Comparison of ENCODE assay signal across 29 cellular contexts in genomic region chr3:116963802-116964201, GRCh38.
"Had no signal": no experiment of that assay in that cellular context is flagged by ENCODE, and none has a peak within 500 bp of the region (broad histone marks: within the 10 kb centered on the region; RNA-seq: fewer than 3 reads in every experiment).

No MANE protein-coding gene starts in this region.

- H3K9me3 ChIP-seq: ascending aorta had no signal

- H3K4me3 ChIP-seq: ascending aorta had no signal

- DNase-seq: activated CD4-positive, alpha-beta memory T cell treated with anti-CD3 and anti-CD28 coated beads, Interleukin-2, amount 10 ng/mL, durations not matched to agents 7 days and 5 days; activated CD4-positive, alpha-beta T cell treated with anti-CD3 and anti-CD28 coated beads for 1 hour; activated CD4-positive, alpha-beta T cell treated with anti-CD3 and anti-CD28 coated beads for 4 hours; activated CD4-positive, alpha-beta T cell treated with anti-CD3 and anti-CD28 coated beads, Interleukin-2, amount 10 ng/mL, durations not matched to agents 7 days and 5 days; activated CD4-positive, alpha-beta T cell treated with anti-CD3 and anti-CD28 coated beads, Interleukin-2, amount 50 U/mL, for 4 hours; activated CD8-positive, alpha-beta memory T cell treated with anti-CD3 and anti-CD28 coated beads, Interleukin-2, amount 50 U/mL, for 48 hours; activated gamma-delta T cell; activated naive CD4-positive, alpha-beta T cell; activated naive CD4-positive, alpha-beta T cell treated with anti-CD3 and anti-CD28 coated beads, Interleukin-2, amount 10 ng/mL, durations not matched to agents 7 days and 5 days; activated naive CD8-positive, alpha-beta T cell treated with anti-CD3 and anti-CD28 coated beads, Interleukin-2, amount 10 ng/mL, durations not matched to agents 7 days and 5 days; activated T-cell treated with anti-CD3 and anti-CD28 coated beads for 4 hours; activated T-cell treated with anti-CD3 and anti-CD28 coated beads, Interleukin-2, amount 50 U/mL, for 24 hours; activated T-cell treated with anti-CD3 and anti-CD28 coated beads, Interleukin-2, amount 50 U/mL, for 72 hours; brain microvascular endothelial cell; cortex of kidney; dermis blood vessel endothelial cell; effector CD4-positive, alpha-beta T cell; effector memory CD8-positive, alpha-beta T cell; foreskin fibroblast; hippocampal formation; T-helper 17 cell had no signal

- H3K4me3 Mint-ChIP-seq: activated CD4-positive, alpha-beta memory T cell treated with anti-CD3 and anti-CD28 coated beads, Interleukin-2, amount 10 ng/mL, durations not matched to agents 7 days and 5 days; activated CD4-positive, alpha-beta T cell treated with anti-CD3 and anti-CD28 coated beads, Interleukin-2, amount 10 ng/mL, durations not matched to agents 7 days and 5 days; activated naive CD4-positive, alpha-beta T cell treated with anti-CD3 and anti-CD28 coated beads, Interleukin-2, amount 10 ng/mL, durations not matched to agents 7 days and 5 days; activated naive CD8-positive, alpha-beta T cell treated with anti-CD3 and anti-CD28 coated beads, Interleukin-2, amount 10 ng/mL, durations not matched to agents 7 days and 5 days; activated T-cell treated with anti-CD3 and anti-CD28 coated beads, Interleukin-2, amount 50 U/mL, for 24 hours; activated T-cell treated with anti-CD3 and anti-CD28 coated beads, Interleukin-2, amount 50 U/mL, for 72 hours; effector memory CD8-positive, alpha-beta T cell; T-helper 17 cell; T-helper 2 cell treated with Interferon-gamma antibody and Interleukin-4, amounts not matched to agents 5 μg/mL and 100 μg/mL, for 36 hours; WTC11 had no signal

- H3K9me3 Mint-ChIP-seq: activated naive CD4-positive, alpha-beta T cell treated with anti-CD3 and anti-CD28 coated beads, Interleukin-2, amount 10 ng/mL, durations not matched to agents 7 days and 5 days had no signal

- H3K27ac ChIP-seq: ascending aorta, brain microvascular endothelial cell, VCaP had no signal

- H3K36me3 ChIP-seq: ascending aorta, brain microvascular endothelial cell had no signal

- FAIRE-seq: colon, frontal cortex had no signal

- H3K4me1 ChIP-seq: ascending aorta had no signal

- H3K4me1 Mint-ChIP-seq: activated CD4-positive, alpha-beta memory T cell treated with anti-CD3 and anti-CD28 coated beads, Interleukin-2, amount 10 ng/mL, durations not matched to agents 7 days and 5 days; activated CD4-positive, alpha-beta T cell treated with anti-CD3 and anti-CD28 coated beads, Interleukin-2, amount 10 ng/mL, durations not matched to agents 7 days and 5 days; activated naive CD4-positive, alpha-beta T cell treated with anti-CD3 and anti-CD28 coated beads, Interleukin-2, amount 10 ng/mL, durations not matched to agents 7 days and 5 days; activated naive CD8-positive, alpha-beta T cell treated with anti-CD3 and anti-CD28 coated beads, Interleukin-2, amount 10 ng/mL, durations not matched to agents 7 days and 5 days; T-helper 17 cell had no signal

- H3K27me3 ChIP-seq: ascending aorta, brain microvascular endothelial cell had no signal

- H3K27me3 Mint-ChIP-seq: activated CD4-positive, alpha-beta memory T cell treated with anti-CD3 and anti-CD28 coated beads, Interleukin-2, amount 10 ng/mL, durations not matched to agents 7 days and 5 days; activated CD4-positive, alpha-beta T cell treated with anti-CD3 and anti-CD28 coated beads, Interleukin-2, amount 10 ng/mL, durations not matched to agents 7 days and 5 days; activated naive CD4-positive, alpha-beta T cell treated with anti-CD3 and anti-CD28 coated beads, Interleukin-2, amount 10 ng/mL, durations not matched to agents 7 days and 5 days; activated naive CD8-positive, alpha-beta T cell treated with anti-CD3 and anti-CD28 coated beads, Interleukin-2, amount 10 ng/mL, durations not matched to agents 7 days and 5 days; activated T-cell treated with anti-CD3 and anti-CD28 coated beads, Interleukin-2, amount 50 U/mL, for 24 hours; effector memory CD8-positive, alpha-beta T cell; T-helper 17 cell had no signal

- ATAC-seq: activated naive CD4-positive, alpha-beta T cell treated with anti-CD3 and anti-CD28 coated beads, Interleukin-2, amount 50 U/mL, for 72 hours; activated T-cell treated with anti-CD3 and anti-CD28 coated beads, Interleukin-2, amount 50 U/mL, for 72 hours; effector memory CD8-positive, alpha-beta T cell; esophagus mucosa; T-helper 17 cell; WTC11 had no signal

- H3K27ac Mint-ChIP-seq: activated CD4-positive, alpha-beta memory T cell treated with anti-CD3 and anti-CD28 coated beads, Interleukin-2, amount 10 ng/mL, durations not matched to agents 7 days and 5 days; activated CD4-positive, alpha-beta T cell treated with anti-CD3 and anti-CD28 coated beads, Interleukin-2, amount 10 ng/mL, durations not matched to agents 7 days and 5 days; activated naive CD4-positive, alpha-beta T cell treated with anti-CD3 and anti-CD28 coated beads, Interleukin-2, amount 10 ng/mL, durations not matched to agents 7 days and 5 days; activated naive CD4-positive, alpha-beta T cell treated with anti-CD3 and anti-CD28 coated beads, Interleukin-2, amount 50 U/mL, for 72 hours; activated naive CD8-positive, alpha-beta T cell treated with anti-CD3 and anti-CD28 coated beads, Interleukin-2, amount 10 ng/mL, durations not matched to agents 7 days and 5 days; activated T-cell treated with anti-CD3 and anti-CD28 coated beads, Interleukin-2, amount 50 U/mL, for 24 hours; activated T-cell treated with anti-CD3 and anti-CD28 coated beads, Interleukin-2, amount 50 U/mL, for 72 hours; effector memory CD8-positive, alpha-beta T cell; T-helper 17 cell; T-helper 2 cell treated with Interferon-gamma antibody and Interleukin-4, amounts not matched to agents 5 μg/mL and 100 μg/mL, for 36 hours; WTC11 had no signal
